In genomic region chr20:63908008-63908682, GRCh38 we compare ENCODE assay signal across 1 cellular context.
TF ChIP-seq lines count a peak whose summit lies in the region.

No MANE protein-coding gene starts in this region.

TF ChIP-seq in HepG2, 621 proteins besides CTCF, POLR2A, EP300 and RAD21 (continues in another document):
- TF ChIP-seq ZBTB38 (CRISPR knock-in tag; IDR thresholded peaks at IDR 0.05) (peak; percentile 42; the same call in 1 of the 2 replicates), ZSCAN25 (CRISPR knock-in tag; IDR thresholded peaks at IDR 0.05) (no peak), ZNF280B (CRISPR knock-in tag; IDR thresholded peaks at IDR 0.05; ENCODE audit: borderline replicate concordance) (0 out of 2 replicates have a peak, but pooled peaks have one; percentile 22), CERS6 (CRISPR knock-in tag; IDR thresholded peaks at IDR 0.05) (no peak), TBX2 (CRISPR knock-in tag; IDR thresholded peaks at IDR 0.05; ENCODE audit: borderline replicate concordance) (0 out of 2 replicates have a peak, but pooled peaks have one; percentile 15), ZNF264 (CRISPR knock-in tag; IDR thresholded peaks at IDR 0.05) (no peak), ZNF883 (CRISPR knock-in tag; IDR thresholded peaks at IDR 0.05; ENCODE audit: not compliant biosample characterization) (no peak), ZNF878 (CRISPR knock-in tag; IDR thresholded peaks at IDR 0.05) (no peak), ZSCAN20 (CRISPR knock-in tag; IDR thresholded peaks at IDR 0.05; ENCODE audit: borderline replicate concordance) (no peak), BCLAF1 (IDR thresholded peaks at IDR 0.05) (no peak), ZNF660 (CRISPR knock-in tag; IDR thresholded peaks at IDR 0.05; ENCODE audit: borderline replicate concordance, low read depth) (no peak), MBNL3 (CRISPR knock-in tag; conservative IDR thresholded peaks at IDR 0.05) (no peak), GLI4 (CRISPR knock-in tag; IDR thresholded peaks at IDR 0.05; ENCODE audit: borderline replicate concordance) (no peak), DPF2 (CRISPR knock-in tag; IDR thresholded peaks at IDR 0.05; ENCODE audit: borderline replicate concordance, low read depth) (0 out of 2 replicates have a peak, but pooled peaks have one; percentile 15), ZNF362 (CRISPR knock-in tag; IDR thresholded peaks at IDR 0.05; ENCODE audit: borderline replicate concordance) (no peak), ZUFSP (CRISPR knock-in tag; IDR thresholded peaks at IDR 0.05; ENCODE audit: borderline replicate concordance) (no peak), SRSF9 (IDR thresholded peaks at IDR 0.05; ENCODE audit: borderline replicate concordance, insufficient read depth, low read depth, low read length, poor library complexity, severe bottlenecking) (no peak), KDM6A (CRISPR knock-in tag; IDR thresholded peaks at IDR 0.05; ENCODE audit: low read depth) (no peak), ZNF597 (CRISPR knock-in tag; IDR thresholded peaks at IDR 0.05) (no peak), ZBTB33 (CRISPR knock-in tag; IDR thresholded peaks at IDR 0.05) (peak; percentile 24; the same call in 1 of the 2 replicates), THRA (CRISPR knock-in tag; IDR thresholded peaks at IDR 0.05; ENCODE audit: borderline replicate concordance) (no peak), ZNF619 (CRISPR knock-in tag; IDR thresholded peaks at IDR 0.05) (0 out of 2 replicates have a peak, but pooled peaks have one; percentile 10), NFYC (CRISPR knock-in tag; IDR thresholded peaks at IDR 0.05) (0 out of 2 replicates have a peak, but pooled peaks have one; percentile 26), KLF11 (CRISPR knock-in tag; IDR thresholded peaks at IDR 0.05) (no peak), ZNF704 (CRISPR knock-in tag; IDR thresholded peaks at IDR 0.05; ENCODE audit: borderline replicate concordance) (0 out of 2 replicates have a peak, but pooled peaks have one; percentile 6), ZBTB4 (CRISPR knock-in tag; IDR thresholded peaks at IDR 0.05; ENCODE audit: borderline replicate concordance) (no peak), KLF13 (CRISPR knock-in tag; IDR thresholded peaks at IDR 0.05) (peak; percentile 54; the same call in 1 of the 2 replicates), SIN3B (IDR thresholded peaks at IDR 0.05; ENCODE audit: low read length) (no peak), GLMP (CRISPR knock-in tag; IDR thresholded peaks at IDR 0.05; ENCODE audit: borderline replicate concordance) (no peak), ZNF691 (CRISPR knock-in tag; IDR thresholded peaks at IDR 0.05; ENCODE audit: borderline replicate concordance, low read depth) (no peak), ZNF770 (CRISPR knock-in tag; IDR thresholded peaks at IDR 0.05) (no peak), NFE2L1 (CRISPR knock-in tag; IDR thresholded peaks at IDR 0.05; ENCODE audit: borderline replicate concordance) (no peak)
